25 cellular contexts compared by ENCODE assay signal in the genomic region with DNA sequence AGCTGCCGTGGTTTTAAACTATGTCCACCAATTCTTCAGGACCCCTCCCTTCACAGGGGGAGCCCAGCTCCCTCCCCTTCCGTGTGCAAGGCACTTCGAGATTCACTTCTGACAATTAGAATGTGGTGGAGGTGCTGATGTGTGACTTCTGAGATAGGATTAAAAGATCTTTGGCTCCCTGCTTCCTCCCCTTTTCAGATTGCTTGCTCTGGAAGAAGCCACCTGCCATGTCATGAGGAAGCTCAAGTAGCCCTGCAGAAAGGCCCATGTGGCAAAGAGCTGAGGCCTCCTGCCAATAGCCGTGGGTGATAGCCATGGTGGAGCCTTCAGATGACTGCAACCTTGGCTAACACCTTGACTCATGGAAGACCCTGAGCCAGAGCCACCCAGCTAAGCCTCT.
"Had no signal": no experiment of that assay in that cellular context is flagged by ENCODE, and none has a peak within 500 bp of the region (broad histone marks: within the 10 kb centered on the region; RNA-seq: fewer than 3 reads in every experiment).

No MANE protein-coding gene starts in this region.

- H3K4me3 ChIP-seq: stomach, suprapubic skin, testis, thoracic aorta, thyroid gland, tibial artery, tibial nerve, transverse colon, upper lobe of left lung, upper lobe of right lung, uterus, vagina had no signal

- H3K36me3 ChIP-seq: stomach, suprapubic skin, thoracic aorta, thyroid gland, tibial artery, tibial nerve, transverse colon, upper lobe of left lung, upper lobe of right lung, uterus, vagina had no signal

- H3K27me3 ChIP-seq: stomach, suprapubic skin, testis, thyroid gland, tibial artery, tibial nerve, transverse colon, upper lobe of left lung, upper lobe of right lung, uterus, vagina had no signal

- FAIRE-seq: urothelium cell line had no signal

- H3K27ac ChIP-seq: stomach, suprapubic skin, testis, thoracic aorta, thyroid gland, tibial artery, tibial nerve, transverse colon, upper lobe of left lung, upper lobe of right lung, uterus, vagina had no signal

- H3K9me3 ChIP-seq: suprapubic skin, testis, thoracic aorta, thyroid gland, uterus, vagina had no signal

- H3K4me1 ChIP-seq: suprapubic skin, testis, tibial nerve, transverse colon, upper lobe of right lung, uterus had no signal

- DNase-seq: stimulated activated CD4-positive, alpha-beta T cell treated with anti-CD3 and anti-CD28 coated beads, Interleukin-2, amount 100 ng/mL, for 48 hours; stimulated activated CD4-positive, alpha-beta T cell treated with anti-CD3 and anti-CD28 coated beads, Interleukin-4, amount 100 ng/mL, for 1 hour; stimulated activated CD4-positive, alpha-beta T cell treated with anti-CD3 and anti-CD28 coated beads, Interleukin-4, amount 100 ng/mL, for 24 hours; stimulated activated CD4-positive, alpha-beta T cell treated with anti-CD3 and anti-CD28 coated beads, Interleukin-4, amount 100 ng/mL, for 4 hours; stimulated activated CD8-positive, alpha-beta memory T cell treated with anti-CD3 and anti-CD28 coated beads, Interleukin-4, amount 100 ng/mL, for 48 hours; stimulated activated naive B cell treated with anti-CD40 and anti-IgM and Interleukin-4, amounts not matched to agents 10 μg/mL and 1 μg/mL and 100 μg/mL, for 72 hours; stimulated activated naive CD4-positive, alpha-beta T cell; stimulated activated naive CD4-positive, alpha-beta T cell treated with Interleukin-2 at 50 U/mL for 16 hours; stimulated activated naive CD8-positive, alpha-beta T cell treated with anti-CD3 and anti-CD28 coated beads, Interleukin-15, amount 100 ng/mL, for 72 hours; stimulated activated naive CD8-positive, alpha-beta T cell treated with anti-CD3 and anti-CD28 coated beads, Interleukin-15, Interleukin-2, amounts not matched to agents 100 U/mL and 50 U/mL, for 24 hours; stomach; substantia nigra; testis; thyroid gland; tibial artery; transverse colon; trophoblast cell; upper lobe of left lung; upper lobe of right lung; uterus had no signal
